In genomic region chr14:74438351-74438915, GRCh38 we compare ENCODE assay signal across 14 cellular contexts. TPM values are rescaled to one million over a fixed set of nuclear protein-coding genes. Genes with fewer than 3 reads are reported as not detected.
"Had no signal": no experiment of that assay in that cellular context is flagged by ENCODE, and none has a peak within 500 bp of the region (broad histone marks: within the 10 kb centered on the region; RNA-seq: fewer than 3 reads in every experiment).

No MANE protein-coding gene starts in this region.

- DNase-seq: activated effector memory CD4-positive, alpha-beta T cell treated with anti-CD3 and anti-CD28 coated beads, Interleukin-2, amount 50 U/mL, for 16 hours; activated T-cell treated with anti-CD3 and anti-CD28 coated beads, Interleukin-2, amount 50 U/mL, for 24 hours; brain microvascular endothelial cell; effector CD4-positive, alpha-beta T cell; naive B cell; retina; T-helper 2 cell had no signal

- H3K27ac ChIP-seq: brain microvascular endothelial cell, gastroesophageal sphincter, parathyroid adenoma, skin epidermis had no signal

- H3K36me3 ChIP-seq: brain microvascular endothelial cell, gastroesophageal sphincter had no signal

- H3K79me2 ChIP-seq: parathyroid adenoma had no signal

- H3K4me3 ChIP-seq: gastroesophageal sphincter, lung, skin epidermis had no signal

- H3K9me3 ChIP-seq: gastroesophageal sphincter had no signal

- H3K9ac ChIP-seq: parathyroid adenoma had no signal

- H3K4me1 ChIP-seq: gastroesophageal sphincter, parathyroid adenoma had no signal

- H3K27me3 ChIP-seq: brain microvascular endothelial cell, gastroesophageal sphincter had no signal

- H2AFZ ChIP-seq: parathyroid adenoma had no signal

- ATAC-seq: activated CD4-positive, CD25-positive, alpha-beta regulatory T cell treated with anti-CD3 and anti-CD28 coated beads, Interleukin-2, amount 50 U/mL, for 24 hours; gastroesophageal sphincter had no signal

- FAIRE-seq: urothelium cell line had no signal

RNA-seq across cellular contexts. Expression of gene SYNDIG1L, which starts 12.4 kb away (rescaled TPM):
- total RNA-seq: fibroblast of lung had no signal
- polyA plus RNA-seq: fibroblast of lung had no signal
